In the genomic region with DNA sequence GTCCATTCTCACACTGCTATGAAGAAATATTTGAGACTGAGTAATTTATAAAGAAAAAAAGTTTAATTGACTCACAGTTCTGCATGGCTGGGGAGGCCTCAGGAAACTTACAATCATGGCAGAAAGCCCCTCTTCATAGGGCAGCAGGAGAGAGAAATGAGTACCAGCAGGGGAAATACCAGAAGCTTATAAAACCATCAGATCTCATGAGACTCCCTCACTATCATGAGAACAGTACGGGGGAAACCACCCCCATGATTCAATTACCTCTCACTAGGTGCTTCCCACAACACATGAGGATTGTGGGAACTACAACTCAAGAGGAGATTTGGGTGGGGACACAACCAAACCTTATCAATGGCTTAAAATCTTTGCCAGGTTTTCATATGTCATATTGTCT, we compare ENCODE assay signal across 20 cellular contexts. TPM values are rescaled to one million over a fixed set of nuclear protein-coding genes. Genes with fewer than 3 reads are reported as not detected.
DNase-seq lines count a peak whose midpoint lies in the region; ATAC-seq and TF ChIP-seq lines count a peak whose summit lies in the region.
"Had no signal": no experiment of that assay in that cellular context is flagged by ENCODE, and none has a peak within 500 bp of the region (broad histone marks: within the 10 kb centered on the region; RNA-seq: fewer than 3 reads in every experiment).

No MANE protein-coding gene starts in this region.

- no peaks in the 10 kb centered on the region for H3K36me3 Mint-ChIP-seq in activated naive CD4-positive, alpha-beta T cell treated with anti-CD3 and anti-CD28 coated beads, Interleukin-2, amount 50 U/mL, for 72 hours
- H3K36me3 Mint-ChIP-seq in memory B cell: no peaks in the 10 kb centered on the region
- H3K36me3 Mint-ChIP-seq in chondrocyte (ENCODE audit: low read depth): peaks cover 1% of the 10 kb centered on the region
- H3K36me3 Mint-ChIP-seq: CD8-positive, alpha-beta T cell had no signal

- peak; percentile 32 to 60 for ATAC-seq in activated CD4-positive, CD25-positive, alpha-beta regulatory T cell treated with anti-CD3 and anti-CD28 coated beads, Interleukin-2, amount 50 U/mL, for 24 hours
- peak; percentile 28 to 99 for ATAC-seq in activated naive CD4-positive, alpha-beta T cell treated with anti-CD3 and anti-CD28 coated beads, Interleukin-2, amount 50 U/mL, for 72 hours
- peak; percentile 62 for ATAC-seq in memory B cell (ENCODE audit: low read depth)
- ATAC-seq in GM18873 (IDR thresholded peaks at IDR 0.05; ENCODE audit: low FRiP score, unreplicated experiment): no peak
- ATAC-seq: CD8-positive, alpha-beta T cell had no signal

- H3K4me3 Mint-ChIP-seq in memory B cell (no peak overlapping the region), chondrocyte (ENCODE audit: unreplicated experiment) (no peak overlapping the region)
- H3K4me3 Mint-ChIP-seq: B cell; CD8-positive, alpha-beta T cell; IgD-negative memory B cell had no signal

- no peak for DNase-seq in activated CD4-positive, CD25-positive, alpha-beta regulatory T cell (lab: John Stamatoyannopoulos, UW)
- DNase-seq in activated naive CD4-positive, alpha-beta T cell treated with anti-CD3 and anti-CD28 coated beads, Interleukin-2, amount 50 U/mL, for 72 hours (ENCODE audit: low spot score in 2 of 2): no peak
- DNase-seq in activated naive CD4-positive, alpha-beta T cell (lab: John Stamatoyannopoulos, UW): no peak
- DNase-seq in memory B cell (ENCODE audit: low spot score in 2 of 2) (no peak), LoVo (ENCODE audit: low spot score) (no peak), chondrocyte (ENCODE audit: low spot score) (no peak)
- DNase-seq: Caco-2; CD8-positive, alpha-beta T cell; NCI-H1048; NCI-H1417; NCI-H1694; NCI-H2029 treated with DMSO at 0.1 percent for 48 hours; NCI-H2227 treated with DMSO at 0.1 percent for 48 hours; NCI-H526 treated with DMSO at 0.1 percent for 48 hours; Right ventricle myocardium superior; RPMI8226 had no signal

- no peak overlapping the region for H3K27ac Mint-ChIP-seq in activated naive CD4-positive, alpha-beta T cell treated with anti-CD3 and anti-CD28 coated beads, Interleukin-2, amount 50 U/mL, for 72 hours
- no peak overlapping the region for H3K27ac Mint-ChIP-seq in memory B cell
- H3K27ac Mint-ChIP-seq in chondrocyte (ENCODE audit: unreplicated experiment): no peak overlapping the region
- H3K27ac Mint-ChIP-seq: B cell; CD8-positive, alpha-beta T cell; IgD-negative memory B cell had no signal

- H3K9me3 Mint-ChIP-seq in activated naive CD4-positive, alpha-beta T cell treated with anti-CD3 and anti-CD28 coated beads, Interleukin-2, amount 50 U/mL, for 72 hours: no peaks in the 10 kb centered on the region
- H3K9me3 Mint-ChIP-seq in memory B cell (peaks cover 1% of the 10 kb centered on the region), chondrocyte (ENCODE audit: low read depth) (no peaks in the 10 kb centered on the region)

- H3K4me1 Mint-ChIP-seq in memory B cell (no peaks in the 10 kb centered on the region), chondrocyte (ENCODE audit: low read depth) (no peaks in the 10 kb centered on the region)
- H3K4me1 Mint-ChIP-seq: B cell, IgD-negative memory B cell had no signal

- peaks cover 10% of the 10 kb centered on the region for H3K27me3 Mint-ChIP-seq in memory B cell
- H3K27me3 Mint-ChIP-seq in chondrocyte (ENCODE audit: low read depth): peaks cover 32% of the 10 kb centered on the region

- TF ChIP-seq CTCF in chondrocyte (IDR thresholded peaks at IDR 0.05): no peak

RNA-seq across cellular contexts. Expression of a gene that starts 20.3 kb away (rescaled TPM):
- total RNA-seq in activated naive CD4-positive, alpha-beta T cell treated with anti-CD3 and anti-CD28 coated beads, Interleukin-2, amount 50 U/mL, for 72 hours: 10 to 100 TPM; 44.2 to 44.3 TPM
- total RNA-seq in chondrocyte: 21.5 to 28.2 TPM (median 21.7 TPM) in 3 replicates

RNA-seq across cellular contexts. Expression of a gene that starts 59.7 kb away (rescaled TPM):
- 1 to 10 TPM; 7.3 to 8.4 TPM for total RNA-seq in activated naive CD4-positive, alpha-beta T cell treated with anti-CD3 and anti-CD28 coated beads, Interleukin-2, amount 50 U/mL, for 72 hours
- total RNA-seq in chondrocyte: 21.4 to 34.8 TPM (median 32.3 TPM) in 3 replicates
